ENCODE assay signal across 1 cellular context in genomic region chr10:1360011-1360580, GRCh38.
TF ChIP-seq lines count a peak whose summit lies in the region.

No MANE protein-coding gene starts in this region.

TF ChIP-seq in SK-N-SH, 30 proteins besides CTCF, POLR2A, EP300 and RAD21 (continued from another document):
- no peak for TF ChIP-seq ZBTB33 (IDR thresholded peaks at IDR 0.05; ENCODE audit: borderline replicate concordance, low read depth)
- no peak for TF ChIP-seq REST (IDR thresholded peaks at IDR 0.05; ENCODE audit: low read depth, low read length)
- no peak for TF ChIP-seq USF1 (IDR thresholded peaks at IDR 0.05; ENCODE audit: borderline replicate concordance, low read depth)
- TF ChIP-seq JUND (IDR thresholded peaks at IDR 0.05): no peak
- TF ChIP-seq SIN3A (IDR thresholded peaks at IDR 0.05; ENCODE audit: borderline replicate concordance, low read depth, low read length): no peak
- no peak for TF ChIP-seq EZH2phosphoT487 (IDR thresholded peaks at IDR 0.05; ENCODE audit: borderline replicate concordance, low read depth)
